In the genomic region with DNA sequence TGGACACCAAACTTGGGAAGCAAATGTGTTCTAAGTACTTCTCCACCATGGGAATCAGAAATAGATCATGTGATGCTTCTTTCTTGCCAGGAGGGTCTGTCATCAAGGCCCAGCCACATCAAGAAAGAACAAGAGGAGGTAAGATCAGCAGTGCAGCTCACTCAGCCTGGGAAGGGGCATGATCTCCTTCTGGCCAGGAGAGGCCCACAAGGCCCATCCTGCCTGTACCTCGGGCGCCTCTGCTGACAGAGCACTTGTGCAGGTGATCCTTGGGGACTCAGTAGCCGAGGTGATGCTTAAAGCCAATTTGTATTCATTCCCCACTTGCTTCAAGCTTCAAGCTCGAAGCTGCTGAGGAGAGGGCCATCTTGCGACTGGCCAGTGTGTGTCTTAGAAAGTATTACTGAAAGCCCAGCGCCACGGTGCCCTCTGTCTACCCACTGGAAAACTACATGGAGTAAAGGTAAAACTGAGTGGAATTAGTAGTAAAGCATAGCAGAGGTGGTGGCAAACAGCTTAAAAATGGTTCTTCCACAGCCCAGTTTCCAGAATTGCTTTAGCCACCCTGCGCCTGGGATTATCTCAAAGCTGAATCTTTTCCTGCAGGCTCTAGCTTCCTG, we compare ENCODE assay signal across 8 cellular contexts. TPM values are rescaled to one million over a fixed set of nuclear protein-coding genes. Genes with fewer than 3 reads are reported as not detected.
DNase-seq lines count a peak whose midpoint lies in the region; ATAC-seq and TF ChIP-seq lines count a peak whose summit lies in the region.

No MANE protein-coding gene starts in this region.

- no peak overlapping the region for H3K4me3 Mint-ChIP-seq in CD14-positive monocyte
- no peak overlapping the region for H3K4me3 Mint-ChIP-seq in activated T-helper 17 cell treated with anti-CD3 and anti-CD28 coated beads, Interleukin-2, amount 50 U/mL, for 72 hours

- H3K36me3 ChIP-seq in mammary epithelial cell (ENCODE audit: insufficient read depth, low read length), result peaks cover 10% of the 10 kb centered on the region

- CTCF ChIA-PET in mammary epithelial cell (lab: Charles Lee; ENCODE audit: low non-redundant PET), result interaction anchor here (0.6 kb wide), 2 partner anchors 339 to 497 kb away, joined by 4 to 11 read pairs; no protein-coding TSS in a partner anchor

- H3K9ac ChIP-seq in mammary epithelial cell (ENCODE audit: insufficient read depth, low read length), result no peak overlapping the region

- no peak overlapping the region for H3K27ac ChIP-seq in mammary epithelial cell (ENCODE audit: insufficient read depth, low read depth, low read length)

- in situ Hi-C loops in mammary epithelial cell (cut with MboI; ENCODE audit: low sequenced_read_pairs in 2 of 2), result no loop called here

- no peaks in the 10 kb centered on the region for H3K27me3 ChIP-seq in mammary epithelial cell (ENCODE audit: insufficient read depth, low read length)

- no peak for ATAC-seq in activated T-helper 17 cell treated with anti-CD3 and anti-CD28 coated beads, Interleukin-2, amount 50 U/mL, for 72 hours (replicated peaks)
- no peak for ATAC-seq in GM21367 (IDR thresholded peaks at IDR 0.05; ENCODE audit: unreplicated experiment)

- H3K4me1 ChIP-seq in mammary epithelial cell (ENCODE audit: insufficient read depth, low read length), result no peaks in the 10 kb centered on the region

- no TSS peak for BruUV-seq in mammary epithelial cell (replicated peaks; lab: Mats Ljungman, UMichigan)

- H3K9me3 Mint-ChIP-seq in CD14-positive monocyte, result no peaks in the 10 kb centered on the region
- H3K9me3 Mint-ChIP-seq in activated T-helper 17 cell treated with anti-CD3 and anti-CD28 coated beads, Interleukin-2, amount 50 U/mL, for 72 hours, result no peaks in the 10 kb centered on the region

- TF ChIP-seq CTCF in CD14-positive monocyte (IDR thresholded peaks at IDR 0.05), result peak; percentile 20
- peak; percentile 42 to 54 for TF ChIP-seq CTCF in mammary epithelial cell (conservative IDR thresholded peaks at IDR 0.05 in 1 of 2, IDR thresholded peaks at IDR 0.05 in 1 of 2; ENCODE audit: extremely low read depth in 1 of 2, insufficient read depth in 1 of 2, low read depth in 1 of 2, low read length in 2 of 2)

- no peaks in the 10 kb centered on the region for H4K20me1 ChIP-seq in mammary epithelial cell (ENCODE audit: insufficient read depth, low read length)

- H2AFZ ChIP-seq in mammary epithelial cell (ENCODE audit: low read depth, low read length), result no peak overlapping the region

- H3K27me3 Mint-ChIP-seq in CD14-positive monocyte (ENCODE audit: low read depth in 3 of 3), result peaks cover 1 to 8% (median 4%) of the 10 kb centered on the region in 3 donors
- H3K27me3 Mint-ChIP-seq in activated T-helper 17 cell treated with anti-CD3 and anti-CD28 coated beads, Interleukin-2, amount 50 U/mL, for 72 hours, result no peaks in the 10 kb centered on the region

- H3K4me1 Mint-ChIP-seq in CD14-positive monocyte, result peaks cover 4% of the 10 kb centered on the region
- H3K4me1 Mint-ChIP-seq in activated T-helper 17 cell treated with anti-CD3 and anti-CD28 coated beads, Interleukin-2, amount 50 U/mL, for 72 hours, result no peaks in the 10 kb centered on the region

- H3K27ac Mint-ChIP-seq in CD14-positive monocyte, result no peak overlapping the region
- no peak overlapping the region for H3K27ac Mint-ChIP-seq in activated T-helper 17 cell treated with anti-CD3 and anti-CD28 coated beads, Interleukin-2, amount 50 U/mL, for 72 hours

- no peak overlapping the region for H3K4me2 ChIP-seq in mammary epithelial cell (ENCODE audit: insufficient read depth, low read depth, low read length)

- 81% methylated on average over 8 of the region's 8 CpGs for WGBS in mammary epithelial cell (ENCODE audit: low coverage, missing lambda C conversion rate)

- no peaks in the 10 kb centered on the region for H3K9me3 ChIP-seq in mammary epithelial cell (replicated peaks; ENCODE audit: insufficient read depth, low read length)

- DNase-seq in CD14-positive monocyte (ENCODE audit: low spot score) (no peak), Kasumi-1 (lab: John Stamatoyannopoulos, UW) (peak; percentile 39 to 41), mammary epithelial cell (no peak), lung microvascular endothelial cell (ENCODE audit: low read depth in 2 of 2) (peak; percentile 35 to 40), NCI-H510A treated with DMSO at 0.1 percent for 48 hours (lab: John Stamatoyannopoulos, UW) (no peak), GM19240 (ENCODE audit: insufficient read length, low spot score) (no peak)

- no peak overlapping the region for H3K4me3 ChIP-seq in mammary epithelial cell (replicated peaks in 1 of 3; ENCODE audit: insufficient read depth in 1 of 3, low read depth in 2 of 3, low read length in 3 of 3)

- H3K79me2 ChIP-seq in mammary epithelial cell (ENCODE audit: insufficient read depth, low read length), result no peaks in the 10 kb centered on the region

- intact Hi-C loops in CD14-positive monocyte (cut with micrococcal nuclease), result no loop called here
- intact Hi-C loops in mammary epithelial cell (cut with micrococcal nuclease), result no loop called here

- dilution Hi-C loops in mammary epithelial cell (cut with HindIII; ENCODE audit: low sequenced_read_pairs), result no loop called here

- peaks cover 11 to 17% of the 10 kb centered on the region in 2 donors for H3K36me3 Mint-ChIP-seq in CD14-positive monocyte
- H3K36me3 Mint-ChIP-seq in activated T-helper 17 cell treated with anti-CD3 and anti-CD28 coated beads, Interleukin-2, amount 50 U/mL, for 72 hours (ENCODE audit: low read depth), result peaks cover 18% of the 10 kb centered on the region

RNA-seq across cellular contexts. Expression of gene RTRAF, which starts 26.2 kb away (rescaled TPM):
- polyA plus RNA-seq in CD14-positive monocyte, result 100 to 1,000 TPM; 149 to 152 TPM
- 100 to 1,000 TPM in 1 of 2 donors, 10 to 100 TPM in 1; 52.7 to 176 TPM for total RNA-seq in mammary epithelial cell
- polyA plus RNA-seq in mammary epithelial cell, result 82.0 TPM
- 105 TPM for polyA minus RNA-seq in mammary epithelial cell
- total RNA-seq in lung microvascular endothelial cell, result 107 and 155 TPM in 2 replicates
- 100 to 1,000 TPM; 138 to 190 TPM for total RNA-seq in activated T-helper 17 cell treated with anti-CD3 and anti-CD28 coated beads, Interleukin-2, amount 50 U/mL, for 72 hours

RNA-seq across cellular contexts. Expression of gene NID2, which starts 53.3 kb away (rescaled TPM):
- polyA plus RNA-seq in CD14-positive monocyte, result not detected
- 10 to 100 TPM in 1 of 2 donors, 1 to 10 TPM in 1; 4.8 to 17.2 TPM for total RNA-seq in mammary epithelial cell
- polyA plus RNA-seq in mammary epithelial cell, result 20.6 TPM
- 36.6 TPM for polyA minus RNA-seq in mammary epithelial cell
- 9.7 and 10.5 TPM in 2 replicates for total RNA-seq in lung microvascular endothelial cell
- under 1 TPM in 1 of 2 donors, not detected in 1; 0.13 TPM for total RNA-seq in activated T-helper 17 cell treated with anti-CD3 and anti-CD28 coated beads, Interleukin-2, amount 50 U/mL, for 72 hours

Comparison
In these comparisons a context has a peak if more than half of its experiments do, and no peak if none do; other contexts are left out.
1. DNase-seq: peak in Kasumi-1 (2 of 2) and lung microvascular endothelial cell (2 of 2); none in CD14-positive monocyte (single experiment), mammary epithelial cell (single experiment), NCI-H510A treated with DMSO at 0.1 percent for 48 hours (single experiment) and GM19240 (single experiment).